In genomic region chr5:24472518-24472917, GRCh38 we compare ENCODE assay signal across 24 cellular contexts.
DNase-seq lines count a peak whose midpoint lies in the region; ATAC-seq and TF ChIP-seq lines count a peak whose summit lies in the region.
"Had no signal": no experiment of that assay in that cellular context is flagged by ENCODE, and none has a peak within 500 bp of the region (broad histone marks: within the 10 kb centered on the region; RNA-seq: fewer than 3 reads in every experiment).

No MANE protein-coding gene starts in this region.

- H3K4me3 Mint-ChIP-seq in neural progenitor cell = no peak overlapping the region
- H3K4me3 Mint-ChIP-seq: CD14-positive monocyte; CD4-positive, alpha-beta memory T cell; CD4-positive, CD25-positive, alpha-beta regulatory T cell; CD8-positive, alpha-beta memory T cell had no signal

- H3K79me2 ChIP-seq in neural progenitor cell (ENCODE audit: low read depth) = no peaks in the 10 kb centered on the region

- no peaks in the 10 kb centered on the region for H3F3A ChIP-seq in neural progenitor cell (ENCODE audit: low read depth)

- no peak overlapping the region for H3K9ac ChIP-seq in neural progenitor cell
- H3K9ac ChIP-seq: BLaER1 had no signal

- H3K27me3 ChIP-seq in neural progenitor cell = no peaks in the 10 kb centered on the region
- no peaks in the 10 kb centered on the region for H3K27me3 ChIP-seq in suprapubic skin
- H3K27me3 ChIP-seq: BE2C, BLaER1 had no signal

- H3K9me3 ChIP-seq in neural progenitor cell (ENCODE audit: low read depth) = peaks cover 16% of the 10 kb centered on the region
- no peaks in the 10 kb centered on the region for H3K9me3 ChIP-seq in suprapubic skin
- H3K9me3 ChIP-seq: BE2C had no signal

- no peaks in the 10 kb centered on the region for H3K4me1 ChIP-seq in neural progenitor cell
- H3K4me1 ChIP-seq in suprapubic skin = no peaks in the 10 kb centered on the region
- H3K4me1 ChIP-seq: BE2C, BLaER1 had no signal

- intact Hi-C loops in posterior cingulate gyrus (cut with DNase I) = no loop called here

- no peak for TF ChIP-seq POLR2A in suprapubic skin (IDR thresholded peaks at IDR 0.05)

- no peak overlapping the region for H3K27ac Mint-ChIP-seq in neural progenitor cell
- H3K27ac Mint-ChIP-seq: CD14-positive monocyte; CD4-positive, alpha-beta memory T cell; CD4-positive, CD25-positive, alpha-beta regulatory T cell; CD8-positive, alpha-beta memory T cell had no signal

- peaks cover 9% of the 10 kb centered on the region for H3K36me3 ChIP-seq in neural progenitor cell
- no peaks in the 10 kb centered on the region for H3K36me3 ChIP-seq in suprapubic skin
- H3K36me3 ChIP-seq: BE2C, BLaER1 had no signal

- no peaks in the 10 kb centered on the region for H3K4me1 Mint-ChIP-seq in neural progenitor cell
- H3K4me1 Mint-ChIP-seq: CD14-positive monocyte; CD4-positive, alpha-beta memory T cell; CD4-positive, CD25-positive, alpha-beta regulatory T cell; CD8-positive, alpha-beta memory T cell had no signal

- no peaks in the 10 kb centered on the region for H3K27me3 Mint-ChIP-seq in neural progenitor cell (ENCODE audit: insufficient read depth, low read depth)
- H3K27me3 Mint-ChIP-seq: CD4-positive, alpha-beta memory T cell; CD4-positive, CD25-positive, alpha-beta regulatory T cell; CD8-positive, alpha-beta memory T cell had no signal

- no peak overlapping the region for H3K4me2 ChIP-seq in neural progenitor cell
- H3K4me2 ChIP-seq: BLaER1 had no signal

- peak overlapping the region; percentile 8 for H2AFZ ChIP-seq in neural progenitor cell (replicated peaks)

- H3K4me3 ChIP-seq in neural progenitor cell (no peak overlapping the region), suprapubic skin (no peak overlapping the region)
- H3K4me3 ChIP-seq: BLaER1, GM12878 had no signal

- no peaks in the 10 kb centered on the region for H3K36me3 Mint-ChIP-seq in neural progenitor cell
- H3K36me3 Mint-ChIP-seq: CD14-positive monocyte; CD4-positive, alpha-beta memory T cell; CD4-positive, CD25-positive, alpha-beta regulatory T cell; CD8-positive, alpha-beta memory T cell had no signal

- H3K9me3 Mint-ChIP-seq in neural progenitor cell = peaks cover 7% of the 10 kb centered on the region

- no peak for TF ChIP-seq CTCF in 22Rv1 (IDR thresholded peaks at IDR 0.05)
- no peak for TF ChIP-seq CTCF in neural progenitor cell (IDR thresholded peaks at IDR 0.05)
- no peak for TF ChIP-seq CTCF in suprapubic skin (IDR thresholded peaks at IDR 0.05)

- ATAC-seq in GM19452 (IDR thresholded peaks at IDR 0.05; ENCODE audit: unreplicated experiment) = no peak
- ATAC-seq: GM12878 had no signal

- H4K20me1 ChIP-seq in neural progenitor cell (ENCODE audit: low read depth) = no peaks in the 10 kb centered on the region
- H4K20me1 ChIP-seq: BLaER1 had no signal

- peak overlapping the region; percentile 76 for H3K27ac ChIP-seq in 22Rv1
- H3K27ac ChIP-seq in neural progenitor cell = no peak overlapping the region
- H3K27ac ChIP-seq in suprapubic skin = no peak overlapping the region
- H3K27ac ChIP-seq: BLaER1 had no signal

- DNase-seq in OCI-M1 (lab: John Stamatoyannopoulos, UW) = peak; percentile 28
- DNase-seq in neural progenitor cell (ENCODE audit: low spot score) = no peak
- no peak for DNase-seq in suprapubic skin (ENCODE audit: low spot score in 2 of 2)
- no peak for DNase-seq in posterior cingulate gyrus
- DNase-seq: 8988T; ACHN; BE2C; C1 segment of cervical spinal cord; CD4-positive, alpha-beta memory T cell; CD4-positive, CD25-positive, alpha-beta regulatory T cell; CD8-positive, alpha-beta memory T cell; COR-L47; DMS 273 treated with DMSO at 0.1 percent for 48 hours; DMS153; DMS53; DMS79; DND-41; EL; GDM1 had no signal

- TF ChIP-seq EP300 in suprapubic skin (IDR thresholded peaks at IDR 0.05) = no peak
